Comparison of ENCODE assay signal across 1 cellular context in genomic region chr2:190746971-190747761, GRCh38.
TF ChIP-seq lines count a peak whose summit lies in the region.

No MANE protein-coding gene starts in this region.

TF ChIP-seq in K562, 482 proteins besides CTCF, POLR2A, EP300 and RAD21 (continued from another document):
- TF ChIP-seq, protein P1, sequence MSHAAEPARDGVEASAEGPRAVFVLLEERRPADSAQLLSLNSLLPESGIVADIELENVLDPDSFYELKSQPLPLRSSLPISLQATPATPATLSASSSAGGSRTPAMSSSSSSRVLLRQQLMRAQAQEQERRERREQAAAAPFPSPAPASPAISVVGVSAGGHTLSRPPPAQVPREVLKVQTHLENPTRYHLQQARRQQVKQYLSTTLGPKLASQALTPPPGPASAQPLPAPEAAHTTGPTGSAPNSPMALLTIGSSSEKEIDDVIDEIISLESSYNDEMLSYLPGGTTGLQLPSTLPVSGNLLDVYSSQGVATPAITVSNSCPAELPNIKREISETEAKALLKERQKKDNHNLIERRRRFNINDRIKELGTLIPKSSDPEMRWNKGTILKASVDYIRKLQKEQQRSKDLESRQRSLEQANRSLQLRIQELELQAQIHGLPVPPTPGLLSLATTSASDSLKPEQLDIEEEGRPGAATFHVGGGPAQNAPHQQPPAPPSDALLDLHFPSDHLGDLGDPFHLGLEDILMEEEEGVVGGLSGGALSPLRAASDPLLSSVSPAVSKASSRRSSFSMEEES (CRISPR knock-in tag; IDR thresholded peaks at IDR 0.05), result no peak
- TF ChIP-seq THAP7 (CRISPR knock-in tag; IDR thresholded peaks at IDR 0.05) (no peak), TFAM (CRISPR knock-in tag; conservative IDR thresholded peaks at IDR 0.05) (no peak), ZNF324 (CRISPR knock-in tag; IDR thresholded peaks at IDR 0.05) (no peak), ZBTB11 (CRISPR knock-in tag; IDR thresholded peaks at IDR 0.05) (no peak), PTBP1 (IDR thresholded peaks at IDR 0.05; ENCODE audit: low read depth, low read length) (no peak), IFI16 (CRISPR knock-in tag; IDR thresholded peaks at IDR 0.05) (no peak), ZNF584 (CRISPR knock-in tag; IDR thresholded peaks at IDR 0.05; ENCODE audit: low read depth) (no peak)
- TF ChIP-seq, protein P2, sequence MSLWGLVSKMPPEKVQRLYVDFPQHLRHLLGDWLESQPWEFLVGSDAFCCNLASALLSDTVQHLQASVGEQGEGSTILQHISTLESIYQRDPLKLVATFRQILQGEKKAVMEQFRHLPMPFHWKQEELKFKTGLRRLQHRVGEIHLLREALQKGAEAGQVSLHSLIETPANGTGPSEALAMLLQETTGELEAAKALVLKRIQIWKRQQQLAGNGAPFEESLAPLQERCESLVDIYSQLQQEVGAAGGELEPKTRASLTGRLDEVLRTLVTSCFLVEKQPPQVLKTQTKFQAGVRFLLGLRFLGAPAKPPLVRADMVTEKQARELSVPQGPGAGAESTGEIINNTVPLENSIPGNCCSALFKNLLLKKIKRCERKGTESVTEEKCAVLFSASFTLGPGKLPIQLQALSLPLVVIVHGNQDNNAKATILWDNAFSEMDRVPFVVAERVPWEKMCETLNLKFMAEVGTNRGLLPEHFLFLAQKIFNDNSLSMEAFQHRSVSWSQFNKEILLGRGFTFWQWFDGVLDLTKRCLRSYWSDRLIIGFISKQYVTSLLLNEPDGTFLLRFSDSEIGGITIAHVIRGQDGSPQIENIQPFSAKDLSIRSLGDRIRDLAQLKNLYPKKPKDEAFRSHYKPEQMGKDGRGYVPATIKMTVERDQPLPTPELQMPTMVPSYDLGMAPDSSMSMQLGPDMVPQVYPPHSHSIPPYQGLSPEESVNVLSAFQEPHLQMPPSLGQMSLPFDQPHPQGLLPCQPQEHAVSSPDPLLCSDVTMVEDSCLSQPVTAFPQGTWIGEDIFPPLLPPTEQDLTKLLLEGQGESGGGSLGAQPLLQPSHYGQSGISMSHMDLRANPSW (CRISPR knock-in tag; IDR thresholded peaks at IDR 0.05), result no peak
